ENCODE assay signal across 14 cellular contexts in genomic region chr16:15418206-15418605, GRCh38. TPM values are rescaled to one million over a fixed set of nuclear protein-coding genes. Genes with fewer than 3 reads are reported as not detected.
A peak's percentile ranks its signal among the peaks of the same experiment; 100 is the strongest.
DNase-seq lines count a peak whose midpoint lies in the region; ATAC-seq and TF ChIP-seq lines count a peak whose summit lies in the region.
"Had no signal": no experiment of that assay in that cellular context is flagged by ENCODE, and none has a peak within 500 bp of the region (broad histone marks: within the 10 kb centered on the region; RNA-seq: fewer than 3 reads in every experiment).

No MANE protein-coding gene starts in this region.

- H3K23ac ChIP-seq in IMR-90 (ENCODE audit: low read depth, low read length) = no peak overlapping the region

- dilution Hi-C loops in IMR-90 (cut with HindIII; ENCODE audit: low sequenced_read_pairs, unreplicated experiment) = no loop called here

- no peaks in the 10 kb centered on the region for H3K9me1 ChIP-seq in IMR-90 (ENCODE audit: insufficient read depth, low read length)

- H3K36me3 Mint-ChIP-seq in WTC11 = no peaks in the 10 kb centered on the region
- no peaks in the 10 kb centered on the region for H3K36me3 Mint-ChIP-seq in activated naive CD4-positive, alpha-beta T cell treated with anti-CD3 and anti-CD28 coated beads, Interleukin-2, amount 50 U/mL, for 72 hours
- no peaks in the 10 kb centered on the region for H3K36me3 Mint-ChIP-seq in activated CD8-positive, alpha-beta T cell treated with anti-CD3 and anti-CD28 coated beads, Interleukin-2, amount 10 ng/mL, durations not matched to agents 7 days and 5 days (ENCODE audit: low read depth)
- no peaks in the 10 kb centered on the region for H3K36me3 Mint-ChIP-seq in activated naive CD4-positive, alpha-beta T cell treated with anti-CD3 and anti-CD28 coated beads, Interleukin-2, amount 10 ng/mL, durations not matched to agents 7 days and 5 days

- H3K4me3 Mint-ChIP-seq in WTC11 = no peak overlapping the region
- H3K4me3 Mint-ChIP-seq in activated CD8-positive, alpha-beta T cell treated with anti-CD3 and anti-CD28 coated beads, Interleukin-2, amount 10 ng/mL, durations not matched to agents 7 days and 5 days = no peak overlapping the region
- no peak overlapping the region for H3K4me3 Mint-ChIP-seq in activated naive CD4-positive, alpha-beta T cell treated with anti-CD3 and anti-CD28 coated beads, Interleukin-2, amount 10 ng/mL, durations not matched to agents 7 days and 5 days
- H3K4me3 Mint-ChIP-seq: CD4-positive, alpha-beta T cell; H9 had no signal

- TF ChIP-seq POLR2A in IMR-90 (IDR thresholded peaks at IDR 0.05; ENCODE audit: low read depth, low read length) = no peak

- in situ Hi-C loops in IMR-90 (cut with MboI; ENCODE audit: low sequenced_read_pairs) = no loop called here

- no peak overlapping the region for H2BK120ac ChIP-seq in IMR-90 (ENCODE audit: low read depth, low read length)

- no peak overlapping the region for H3K14ac ChIP-seq in IMR-90 (replicated peaks; ENCODE audit: low read depth, low read length)

- H3K4ac ChIP-seq in IMR-90 (ENCODE audit: low read depth, low read length) = no peak overlapping the region

- H3K27ac Mint-ChIP-seq in WTC11 = no peak overlapping the region
- H3K27ac Mint-ChIP-seq in activated naive CD4-positive, alpha-beta T cell treated with anti-CD3 and anti-CD28 coated beads, Interleukin-2, amount 50 U/mL, for 72 hours = no peak overlapping the region
- no peak overlapping the region for H3K27ac Mint-ChIP-seq in activated CD8-positive, alpha-beta T cell treated with anti-CD3 and anti-CD28 coated beads, Interleukin-2, amount 10 ng/mL, durations not matched to agents 7 days and 5 days
- no peak overlapping the region for H3K27ac Mint-ChIP-seq in activated naive CD4-positive, alpha-beta T cell treated with anti-CD3 and anti-CD28 coated beads, Interleukin-2, amount 10 ng/mL, durations not matched to agents 7 days and 5 days
- H3K27ac Mint-ChIP-seq: CD4-positive, alpha-beta T cell; H9 had no signal

- no peak overlapping the region for H3K56ac ChIP-seq in IMR-90 (ENCODE audit: extremely low read depth, insufficient read depth, low read length)

- H3K27ac ChIP-seq in IMR-90 (ENCODE audit: insufficient read depth, low read length) = no peak overlapping the region
- H3K27ac ChIP-seq: C4-2B had no signal

- no peaks in the 10 kb centered on the region for H3K9me3 Mint-ChIP-seq in WTC11
- no peaks in the 10 kb centered on the region for H3K9me3 Mint-ChIP-seq in activated naive CD4-positive, alpha-beta T cell treated with anti-CD3 and anti-CD28 coated beads, Interleukin-2, amount 50 U/mL, for 72 hours
- H3K9me3 Mint-ChIP-seq in activated CD8-positive, alpha-beta T cell treated with anti-CD3 and anti-CD28 coated beads, Interleukin-2, amount 10 ng/mL, durations not matched to agents 7 days and 5 days (ENCODE audit: insufficient read depth) = no peaks in the 10 kb centered on the region
- H3K9me3 Mint-ChIP-seq in activated naive CD4-positive, alpha-beta T cell treated with anti-CD3 and anti-CD28 coated beads, Interleukin-2, amount 10 ng/mL, durations not matched to agents 7 days and 5 days = no peaks in the 10 kb centered on the region
- H3K9me3 Mint-ChIP-seq: CD4-positive, alpha-beta T cell; H9 had no signal

- H4K5ac ChIP-seq in IMR-90 (ENCODE audit: low read depth, low read length) = no peak overlapping the region

- no peak overlapping the region for H3K4me3 ChIP-seq in IMR-90 (ENCODE audit: insufficient read depth, low read depth, low read length)
- no peak overlapping the region for H3K4me3 ChIP-seq in fibroblast of mammary gland (ENCODE audit: control insufficient read depth, low read depth, low read length)

- CTCF ChIA-PET in IMR-90 (lab: Yijun Ruan, JAX) (interaction anchor here (0.6 kb wide), 2 partner anchors 15 to 63 kb away, joined by 3 to 4 read pairs; no protein-coding TSS in a partner anchor), WTC11 (lab: Charles Lee) (no interaction called here)
- CTCF ChIA-PET in activated CD8-positive, alpha-beta T cell treated with anti-CD3 and anti-CD28 coated beads, Interleukin-2, amount 10 ng/mL, durations not matched to agents 7 days and 5 days (lab: Charles Lee) = no interaction called here
- CTCF ChIA-PET in activated naive CD4-positive, alpha-beta T cell treated with anti-CD3 and anti-CD28 coated beads, Interleukin-2, amount 10 ng/mL, durations not matched to agents 7 days and 5 days (lab: Charles Lee) = no interaction called here

- no peak overlapping the region for H2AK5ac ChIP-seq in IMR-90 (ENCODE audit: low read depth, low read length)

- no peak overlapping the region for H2BK15ac ChIP-seq in IMR-90 (ENCODE audit: low read depth, low read length)

- TF ChIP-seq CTCF in IMR-90 (conservative IDR thresholded peaks at IDR 0.05; ENCODE audit: low read depth, low read length) (no peak), WTC11 (IDR thresholded peaks at IDR 0.05) (no peak), fibroblast of mammary gland (conservative IDR thresholded peaks at IDR 0.05; ENCODE audit: control insufficient read depth, insufficient read depth, low read depth, low read length) (no peak)

- H3K27me3 ChIP-seq in IMR-90 (ENCODE audit: control insufficient read depth, insufficient read depth, low read length) = no peaks in the 10 kb centered on the region; the same call in 1 of the 2 replicates

- no peak overlapping the region for H2BK5ac ChIP-seq in IMR-90 (ENCODE audit: low read depth, low read length, poor library complexity, severe bottlenecking)

- no peak overlapping the region for H3K9ac ChIP-seq in IMR-90 (ENCODE audit: low read depth, low read length)

- H3K4me1 Mint-ChIP-seq in WTC11 = no peaks in the 10 kb centered on the region
- no peaks in the 10 kb centered on the region for H3K4me1 Mint-ChIP-seq in activated CD8-positive, alpha-beta T cell treated with anti-CD3 and anti-CD28 coated beads, Interleukin-2, amount 10 ng/mL, durations not matched to agents 7 days and 5 days (ENCODE audit: low read depth)
- no peaks in the 10 kb centered on the region for H3K4me1 Mint-ChIP-seq in activated naive CD4-positive, alpha-beta T cell treated with anti-CD3 and anti-CD28 coated beads, Interleukin-2, amount 10 ng/mL, durations not matched to agents 7 days and 5 days
- H3K4me1 Mint-ChIP-seq: H9 had no signal

- H2AFZ ChIP-seq in IMR-90 (replicated peaks; ENCODE audit: low read length, poor library complexity) = no peak overlapping the region

- H3K9me3 ChIP-seq in IMR-90 (ENCODE audit: control insufficient read depth, insufficient read depth, low read length) = no peaks in the 10 kb centered on the region
- H3K9me3 ChIP-seq: Caco-2 had no signal

- no peak overlapping the region for H2BK20ac ChIP-seq in IMR-90 (ENCODE audit: low read depth, low read length)

- intact Hi-C loops in IMR-90 (cut with micrococcal nuclease) = no loop called here

- no peak overlapping the region for H3K18ac ChIP-seq in IMR-90 (ENCODE audit: low read depth, low read length)

- DNase-seq in AG20443 (ENCODE audit: low spot score) (peak; percentile 16), IMR-90 (no peak), WTC11 (ENCODE audit: low spot score) (no peak), fibroblast of mammary gland (ENCODE audit: low read depth) (peak; percentile 63)
- no peak for DNase-seq in activated naive CD4-positive, alpha-beta T cell treated with anti-CD3 and anti-CD28 coated beads, Interleukin-2, amount 50 U/mL, for 72 hours (ENCODE audit: low spot score in 2 of 2)
- DNase-seq in activated CD8-positive, alpha-beta T cell treated with anti-CD3 and anti-CD28 coated beads, Interleukin-2, amount 10 ng/mL, durations not matched to agents 7 days and 5 days = no peak
- DNase-seq in activated naive CD4-positive, alpha-beta T cell treated with anti-CD3 and anti-CD28 coated beads, Interleukin-2, amount 10 ng/mL, durations not matched to agents 7 days and 5 days = no peak
- DNase-seq: ACHN; AML-193; Caco-2; CD4-positive, alpha-beta T cell; H9 had no signal

- ATAC-seq in IMR-90 (ENCODE audit: low read depth) (no peak), WTC11 (no peak), GM19328 (IDR thresholded peaks at IDR 0.05; ENCODE audit: unreplicated experiment) (no peak)
- no peak for ATAC-seq in activated naive CD4-positive, alpha-beta T cell treated with anti-CD3 and anti-CD28 coated beads, Interleukin-2, amount 50 U/mL, for 72 hours
- no peak for ATAC-seq in activated CD8-positive, alpha-beta T cell treated with anti-CD3 and anti-CD28 coated beads, Interleukin-2, amount 10 ng/mL, durations not matched to agents 7 days and 5 days

- H4K91ac ChIP-seq in IMR-90 (ENCODE audit: insufficient read depth, low read depth, low read length) = no peak overlapping the region

- H3K36me3 ChIP-seq in IMR-90 (ENCODE audit: control insufficient read depth, insufficient read depth, low read length) = no peaks in the 10 kb centered on the region

- POLR2A ChIA-PET in IMR-90 (lab: Charles Lee; ENCODE audit: unreplicated experiment) = no interaction called here
- POLR2A ChIA-PET in WTC11 (lab: Charles Lee) = no interaction called here
- POLR2A ChIA-PET in activated CD8-positive, alpha-beta T cell treated with anti-CD3 and anti-CD28 coated beads, Interleukin-2, amount 10 ng/mL, durations not matched to agents 7 days and 5 days (lab: Charles Lee) = no interaction called here

- BruUV-seq in IMR-90 (replicated peaks; lab: Mats Ljungman, UMichigan) = no TSS peak

- H2AK9ac ChIP-seq in IMR-90 (replicated peaks; ENCODE audit: low read depth, low read length, poor library complexity) = no peak overlapping the region

- no peaks in the 10 kb centered on the region for H4K20me1 ChIP-seq in IMR-90 (ENCODE audit: insufficient read depth, low read length)

- no peaks in the 10 kb centered on the region for H3K27me3 Mint-ChIP-seq in WTC11 (ENCODE audit: low read depth)
- H3K27me3 Mint-ChIP-seq in activated CD8-positive, alpha-beta T cell treated with anti-CD3 and anti-CD28 coated beads, Interleukin-2, amount 10 ng/mL, durations not matched to agents 7 days and 5 days (ENCODE audit: low read depth) = peaks cover 9% of the 10 kb centered on the region
- peaks cover 8% of the 10 kb centered on the region for H3K27me3 Mint-ChIP-seq in activated naive CD4-positive, alpha-beta T cell treated with anti-CD3 and anti-CD28 coated beads, Interleukin-2, amount 10 ng/mL, durations not matched to agents 7 days and 5 days
- H3K27me3 Mint-ChIP-seq: CD4-positive, alpha-beta T cell had no signal

- WGBS in IMR-90 (ENCODE audit: extremely low coverage in 2 of 2, insufficient read length in 1 of 2), 2 experiments = 60% methylated on average over 1 of the region's 3 CpGs; no CpG with 5 or more reads in 1 of the 2 experiments

- peaks cover 2% of the 10 kb centered on the region; the same call in 1 of the 2 replicates for H3K4me1 ChIP-seq in IMR-90 (ENCODE audit: control insufficient read depth, insufficient read depth, low read length)
- H3K4me1 ChIP-seq: Caco-2 had no signal

- no peak overlapping the region for H3K4me2 ChIP-seq in IMR-90 (ENCODE audit: low read depth, low read length)

- H4K8ac ChIP-seq in IMR-90 (ENCODE audit: low read depth in 2 of 2, low read length in 2 of 2) = no peak overlapping the region

- TF ChIP-seq RAD21 in IMR-90 (IDR thresholded peaks at IDR 0.05; ENCODE audit: low read length) = no peak

- H3K79me1 ChIP-seq in IMR-90 (ENCODE audit: low read depth in 1 of 2, low read length in 2 of 2) = no peaks in the 10 kb centered on the region

RNA-seq across cellular contexts. Expression of gene BMERB1, which starts 16.2 kb away (rescaled TPM):
- total RNA-seq in IMR-90 (2012; rRNA removed) (22.5 and 22.6 TPM in 2 replicates), WTC11 (2021) (13.6 to 20.5 TPM (median 19.7 TPM) in 3 replicates)
- polyA plus RNA-seq in IMR-90 (2012; rRNA removed) = 31.2 and 32.9 TPM in 2 replicates
- polyA plus RNA-seq in IMR-90 (2012; cell fraction: cytosol; rRNA removed) = 21.4 and 35.3 TPM in 2 replicates
- 27.4 and 30.5 TPM in 2 replicates for polyA plus RNA-seq in IMR-90 (2012; cell fraction: nucleus; rRNA removed; ENCODE audit: low replicate concordance)
- 10 to 100 TPM in 1 of 2 donors, 1 to 10 TPM in 1; 5.8 to 20.2 TPM for total RNA-seq in activated naive CD4-positive, alpha-beta T cell treated with anti-CD3 and anti-CD28 coated beads, Interleukin-2, amount 50 U/mL, for 72 hours
- total RNA-seq in activated CD8-positive, alpha-beta T cell treated with anti-CD3 and anti-CD28 coated beads, Interleukin-2, amount 10 ng/mL, durations not matched to agents 7 days and 5 days = 1 to 10 TPM; 1.6 to 4.3 TPM
- total RNA-seq: Caco-2 had no signal

RNA-seq across cellular contexts. Expression of gene MPV17L, which starts 22.7 kb away (rescaled TPM):
- total RNA-seq in IMR-90 (2012; rRNA removed) (under 0.01 TPM in 1 of 2 replicates, not detected in the other), WTC11 (2021) (5.4 to 8.4 TPM (median 6.4 TPM) in 3 replicates)
- 0.03 and 0.13 TPM in 2 replicates for polyA plus RNA-seq in IMR-90 (2012; rRNA removed)
- not detected in 2 replicates for polyA plus RNA-seq in IMR-90 (2012; cell fraction: cytosol; rRNA removed)
- 0.03 TPM in 1 of 2 replicates, not detected in the other for polyA plus RNA-seq in IMR-90 (2012; cell fraction: nucleus; rRNA removed; ENCODE audit: low replicate concordance)
- not detected for total RNA-seq in activated naive CD4-positive, alpha-beta T cell treated with anti-CD3 and anti-CD28 coated beads, Interleukin-2, amount 50 U/mL, for 72 hours
- total RNA-seq in activated CD8-positive, alpha-beta T cell treated with anti-CD3 and anti-CD28 coated beads, Interleukin-2, amount 10 ng/mL, durations not matched to agents 7 days and 5 days = not detected
- total RNA-seq: CD4-positive, alpha-beta T cell had no signal

RNA-seq across cellular contexts. Expression of gene NPIPA5, which starts 40.1 kb away (rescaled TPM):
- not detected in 2 replicates for total RNA-seq in IMR-90 (2012; rRNA removed)
- polyA plus RNA-seq in IMR-90 (2012; rRNA removed) = 1.3 and 1.5 TPM in 2 replicates
- polyA plus RNA-seq in IMR-90 (2012; cell fraction: cytosol; rRNA removed) = 0.19 and 0.29 TPM in 2 replicates
- polyA plus RNA-seq in IMR-90 (2012; cell fraction: nucleus; rRNA removed; ENCODE audit: low replicate concordance) = 1.2 and 7.0 TPM in 2 replicates
- total RNA-seq in WTC11 (2021) = 9.1 to 15.0 TPM (median 14.2 TPM) in 3 replicates
- 10 to 100 TPM in 1 of 2 donors, 1 to 10 TPM in 1; 7.2 to 11.4 TPM for total RNA-seq in activated naive CD4-positive, alpha-beta T cell treated with anti-CD3 and anti-CD28 coated beads, Interleukin-2, amount 50 U/mL, for 72 hours
- total RNA-seq in activated CD8-positive, alpha-beta T cell treated with anti-CD3 and anti-CD28 coated beads, Interleukin-2, amount 10 ng/mL, durations not matched to agents 7 days and 5 days = 1 to 10 TPM; 1.3 to 4.7 TPM

Comparison
In these comparisons a context has a peak if more than half of its experiments do, and no peak if none do; other contexts are left out.
1. DNase-seq: peak in AG20443 (single experiment) and fibroblast of mammary gland (single experiment); none in IMR-90 (single experiment), WTC11 (single experiment), activated naive CD4-positive, alpha-beta T cell treated with anti-CD3 and anti-CD28 coated beads, Interleukin-2, amount 50 U/mL, for 72 hours (0 of 2), activated CD8-positive, alpha-beta T cell treated with anti-CD3 and anti-CD28 coated beads, Interleukin-2, amount 10 ng/mL, durations not matched to agents 7 days and 5 days (single experiment) and activated naive CD4-positive, alpha-beta T cell treated with anti-CD3 and anti-CD28 coated beads, Interleukin-2, amount 10 ng/mL, durations not matched to agents 7 days and 5 days (single experiment).